8 cellular contexts compared by ENCODE assay signal in the genomic region with DNA sequence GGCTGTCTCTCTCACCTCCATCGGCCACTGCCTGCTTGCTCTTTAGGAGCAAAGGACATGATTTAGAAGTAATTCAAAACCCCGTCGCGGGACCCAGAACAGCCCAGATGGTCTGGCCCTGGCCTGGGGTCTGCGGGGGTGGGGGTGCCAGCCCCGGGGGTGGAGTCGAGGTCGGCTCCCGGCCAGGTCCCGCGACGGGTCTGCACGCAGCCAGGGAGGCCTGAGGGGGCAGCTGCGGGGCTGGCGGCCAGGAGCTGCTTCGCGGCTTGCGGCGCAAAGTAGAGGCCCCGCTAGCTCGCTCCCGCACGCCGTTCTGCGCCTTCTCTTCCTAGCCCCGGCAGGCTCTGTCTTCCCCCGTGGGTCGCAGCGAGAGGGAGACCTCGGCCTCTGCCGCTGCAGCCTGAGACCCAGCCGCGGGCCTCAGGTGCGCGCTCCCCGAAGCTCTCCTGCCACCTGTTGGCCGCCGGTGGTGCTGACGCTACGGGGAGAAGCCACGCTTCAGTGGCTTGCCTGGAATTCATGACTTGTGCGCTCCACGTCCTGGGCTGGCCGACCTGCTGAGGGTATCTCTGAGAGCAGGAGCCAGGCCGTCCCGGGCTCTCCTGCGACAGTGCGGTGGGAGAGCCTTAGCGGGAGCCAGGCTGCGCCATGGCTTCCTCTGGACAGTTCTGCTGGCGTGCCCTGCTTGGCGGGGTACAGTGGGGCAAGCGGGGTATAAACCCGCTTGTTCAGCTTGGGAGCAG.
DNase-seq lines count a peak whose midpoint lies in the region; ATAC-seq lines count a peak whose summit lies in the region.

No MANE protein-coding gene starts in this region.

- H3K4me1 Mint-ChIP-seq in effector memory CD8-positive, alpha-beta T cell (ENCODE audit: low read depth in 2 of 2): peaks cover 3 to 4% of the 10 kb centered on the region in 2 donors

- peak; percentile 66 for DNase-seq in AG08395 (ENCODE audit: low spot score)
- peak; percentile 83 for DNase-seq in NCI-H774 (lab: John Stamatoyannopoulos, UW)
- peak; percentile 20 to 48 for DNase-seq in activated CD8-positive, alpha-beta memory T cell treated with anti-CD3 and anti-CD28 coated beads for 1 hour (ENCODE audit: extremely low read depth in 1 of 2, low read depth in 1 of 2)
- DNase-seq in effector memory CD8-positive, alpha-beta T cell: peak; percentile 36 to 46 (median 42)
- DNase-seq in stimulated activated CD8-positive, alpha-beta memory T cell treated with anti-CD3 and anti-CD28 coated beads, Interleukin-15, amount 100 ng/mL, for 48 hours (ENCODE audit: low read depth in 2 of 2): peak; percentile 52 to 55

- no peaks in the 10 kb centered on the region for H3K9me3 ChIP-seq in mesodermal cell (ENCODE audit: control insufficient read depth, low read length)

- no peaks in the 10 kb centered on the region for H3K36me3 Mint-ChIP-seq in effector memory CD8-positive, alpha-beta T cell (ENCODE audit: insufficient read depth)

- peak overlapping the region; percentile 65 to 73 for H3K4me3 Mint-ChIP-seq in effector memory CD8-positive, alpha-beta T cell

- H3K27me3 Mint-ChIP-seq in effector memory CD8-positive, alpha-beta T cell: peaks cover 45 to 72% of the 10 kb centered on the region in 2 donors

- peak; percentile 73 for ATAC-seq in GM18858 (IDR thresholded peaks at IDR 0.05; ENCODE audit: unreplicated experiment)
- ATAC-seq in HG03175 (IDR thresholded peaks at IDR 0.05; ENCODE audit: unreplicated experiment): peak; percentile 86
- peak; percentile 82 for ATAC-seq in effector memory CD8-positive, alpha-beta T cell (replicated peaks)

- H3K27ac Mint-ChIP-seq in effector memory CD8-positive, alpha-beta T cell: no peak overlapping the region

- H3K4me3 ChIP-seq in mesodermal cell (ENCODE audit: extremely low read depth, insufficient read depth, low read length, poor library complexity, severe bottlenecking): peak overlapping the region; percentile 24

- 12 to 13% methylated on average over 48 to 53 of the region's 54 CpGs for WGBS in mesodermal cell (ENCODE audit: insufficient coverage in 2 of 2), 2 experiments

- H3K27ac ChIP-seq in mesodermal cell (ENCODE audit: low read depth, low read length, severe bottlenecking): no peak overlapping the region

- H3K4me1 ChIP-seq in mesodermal cell (ENCODE audit: control insufficient read depth, insufficient read depth, low read length, poor library complexity, severe bottlenecking): peaks cover 40% of the 10 kb centered on the region

- no peaks in the 10 kb centered on the region for H3K9me3 Mint-ChIP-seq in effector memory CD8-positive, alpha-beta T cell

- no peaks in the 10 kb centered on the region for H3K36me3 ChIP-seq in mesodermal cell (ENCODE audit: control insufficient read depth, insufficient read depth, low read length)
